ENCODE assay signal across 11 cellular contexts in genomic region chr11:32071811-32072210, GRCh38. TPM values are rescaled to one million over a fixed set of nuclear protein-coding genes. Genes with fewer than 3 reads are reported as not detected.
DNase-seq lines count a peak whose midpoint lies in the region; ATAC-seq, FAIRE-seq and TF ChIP-seq lines count a peak whose summit lies in the region.
"Had no signal": no experiment of that assay in that cellular context is flagged by ENCODE, and none has a peak within 500 bp of the region (broad histone marks: within the 10 kb centered on the region; RNA-seq: fewer than 3 reads in every experiment).

No MANE protein-coding gene starts in this region.

- no peaks in the 10 kb centered on the region for H3K4me1 ChIP-seq in testis

- ATAC-seq in GM19395 (IDR thresholded peaks at IDR 0.05; ENCODE audit: unreplicated experiment) = no peak
- no peak for ATAC-seq in GM21825 (IDR thresholded peaks at IDR 0.05; ENCODE audit: unreplicated experiment)

- H3K27ac ChIP-seq in RWPE1 (no peak overlapping the region), testis (no peak overlapping the region)
- H3K27ac ChIP-seq: dorsolateral prefrontal cortex, neutrophil had no signal

- no peak for FAIRE-seq in H54 (lab: Jason Lieb, UNC)

- TF ChIP-seq CTCF in RWPE1 (conservative IDR thresholded peaks at IDR 0.05; ENCODE audit: low read depth) (no peak), fibroblast of villous mesenchyme (IDR thresholded peaks at IDR 0.05; ENCODE audit: insufficient read depth, low read depth, low read length) (peak; percentile 69), testis (IDR thresholded peaks at IDR 0.05) (peak in 2 of 3 experiments; percentile 32 to 40)

- POLR2A ChIA-PET in RWPE1 (lab: Yijun Ruan, JAX; ENCODE audit: low non-redundant PET) = no interaction called here

- 53 to 58% methylated on average over 4 of the region's 4 CpGs for WGBS in testis, 2 donors

- H3K9me3 ChIP-seq in testis = no peaks in the 10 kb centered on the region
- H3K9me3 ChIP-seq: neutrophil had no signal

- H3K36me3 ChIP-seq in testis (ENCODE audit: low read depth, missing control alignments) = no peaks in the 10 kb centered on the region
- H3K36me3 ChIP-seq: neutrophil had no signal

- no peaks in the 10 kb centered on the region for H3K27me3 ChIP-seq in testis

- H3K4me3 ChIP-seq in fibroblast of villous mesenchyme (ENCODE audit: low read depth, low read length) (no peak overlapping the region), testis (no peak overlapping the region)
- H3K4me3 ChIP-seq: dorsolateral prefrontal cortex had no signal

- intact Hi-C loops in testis (cut with DNase I; ENCODE audit: low total_unique reads) = no loop called here

- DNase-seq in H54 (ENCODE audit: insufficient read length, low spot score) (peak; percentile 49), RWPE1 (ENCODE audit: low spot score) (peak; percentile 44), fibroblast of villous mesenchyme (ENCODE audit: low read depth) (peak; percentile 61), testis (peak; percentile 20), T-helper 9 cell (no peak)
- DNase-seq: dorsolateral prefrontal cortex; KBM-7; stimulated activated naive CD8-positive, alpha-beta T cell treated with anti-CD3 and anti-CD28 coated beads, Interleukin-15, amount 100 ng/mL, for 72 hours had no signal

- CTCF ChIA-PET in RWPE1 (lab: Yijun Ruan, JAX) = interaction anchor here (0.5 to 1.0 kb wide), 3 partner anchors 9 to 183 kb away, joined by 3 to 5 read pairs (median 3); no protein-coding TSS in a partner anchor

- TF ChIP-seq POLR2A in H54 (IDR thresholded peaks at IDR 0.05; ENCODE audit: low read depth, low read length) (no peak), testis (IDR thresholded peaks at IDR 0.05) (no peak)

RNA-seq across cellular contexts. Expression of gene RCN1, which starts 19.1 kb away (rescaled TPM):
- total RNA-seq in fibroblast of villous mesenchyme = 338 and 367 TPM in 2 replicates
- total RNA-seq in testis = 10 to 100 TPM; 44.4 to 47.3 TPM
- polyA plus RNA-seq in testis (ENCODE audit: insufficient read depth, low read depth, low replicate concordance) = 82.6 TPM
